In genomic region chr13:21134475-21134874, GRCh38 we compare ENCODE assay signal across 30 cellular contexts.
"Had no signal": no experiment of that assay in that cellular context is flagged by ENCODE, and none has a peak within 500 bp of the region (broad histone marks: within the 10 kb centered on the region; RNA-seq: fewer than 3 reads in every experiment).

No MANE protein-coding gene starts in this region.

- H3K9ac ChIP-seq: KMS-11 had no signal

- H3K4me2 ChIP-seq: KMS-11 had no signal

- H3K4me3 Mint-ChIP-seq: activated CD4-positive, alpha-beta memory T cell treated with anti-CD3 and anti-CD28 coated beads, Interleukin-2, amount 10 ng/mL, durations not matched to agents 7 days and 5 days; activated CD4-positive, alpha-beta T cell treated with anti-CD3 and anti-CD28 coated beads for 36 hours; activated naive CD4-positive, alpha-beta T cell treated with anti-CD3 and anti-CD28 coated beads for 36 hours; activated naive CD8-positive, alpha-beta T cell; activated T-helper 17 cell treated with anti-CD3 and anti-CD28 coated beads, Interleukin-2, amount 50 U/mL, for 72 hours; T-cell had no signal

- H3K9me3 Mint-ChIP-seq: activated CD4-positive, alpha-beta memory T cell treated with anti-CD3 and anti-CD28 coated beads, Interleukin-2, amount 10 ng/mL, durations not matched to agents 7 days and 5 days; activated naive CD4-positive, alpha-beta T cell treated with anti-CD3 and anti-CD28 coated beads for 36 hours; activated T-helper 17 cell treated with anti-CD3 and anti-CD28 coated beads, Interleukin-2, amount 50 U/mL, for 72 hours; T-cell had no signal

- H3K4me3 ChIP-seq: cardiac muscle cell, MG63 had no signal

- H3K27ac ChIP-seq: brain microvascular endothelial cell, cardiac muscle cell, KMS-11 had no signal

- H3K36me3 Mint-ChIP-seq: T-cell had no signal

- FAIRE-seq: TTC549 had no signal

- DNase-seq: activated CD4-positive, alpha-beta memory T cell treated with anti-CD3 and anti-CD28 coated beads, Interleukin-2, amount 10 ng/mL, durations not matched to agents 7 days and 5 days; activated CD4-positive, alpha-beta T cell treated with anti-CD3 and anti-CD28 coated beads for 36 hours; activated CD4-positive, alpha-beta T cell treated with anti-CD3 and anti-CD28 coated beads, Interleukin-2, amount 50 U/mL, for 1 hour; activated CD4-positive, CD25-positive, alpha-beta regulatory T cell; activated gamma-delta T cell; activated naive CD4-positive, alpha-beta T cell treated with anti-CD3 and anti-CD28 coated beads for 36 hours; activated T-cell treated with anti-CD3 and anti-CD28 coated beads for 4 hours; activated T-cell treated with anti-CD3 and anti-CD28 coated beads, Interleukin-2, amount 50 U/mL, for 48 hours; amygdala; brain microvascular endothelial cell; cerebellar nuclear complex; MG63; NCI-H1092 treated with DMSO at 0.1 percent for 48 hours; NCI-H1417 treated with DMSO at 0.1 percent for 48 hours; NCI-H2029; NCI-H2107; NCI-H2171 treated with DMSO at 0.1 percent for 48 hours; NCI-H510A; NCI-H526 treated with DMSO at 0.1 percent for 48 hours; NCI-H82; NK-92 treated with Interleukin-12 subunit alpha and Interleukin-12 subunit beta, amount 100 ng/mL, for 24 hours; SHP77 treated with DMSO at 0.1 percent for 48 hours; T-cell; T-helper 2 cell; T1000 had no signal

- H3K27ac Mint-ChIP-seq: activated CD4-positive, alpha-beta memory T cell treated with anti-CD3 and anti-CD28 coated beads, Interleukin-2, amount 10 ng/mL, durations not matched to agents 7 days and 5 days; activated CD4-positive, alpha-beta T cell treated with anti-CD3 and anti-CD28 coated beads for 36 hours; activated naive CD4-positive, alpha-beta T cell treated with anti-CD3 and anti-CD28 coated beads for 36 hours; activated naive CD8-positive, alpha-beta T cell; activated T-helper 17 cell treated with anti-CD3 and anti-CD28 coated beads, Interleukin-2, amount 50 U/mL, for 72 hours; T-cell had no signal

- H3K27me3 ChIP-seq: brain microvascular endothelial cell, cardiac muscle cell, MG63 had no signal

- H3K36me3 ChIP-seq: brain microvascular endothelial cell, cardiac muscle cell, MG63 had no signal

- ATAC-seq: activated CD4-positive, alpha-beta T cell treated with anti-CD3 and anti-CD28 coated beads for 36 hours; activated T-helper 17 cell treated with anti-CD3 and anti-CD28 coated beads, Interleukin-2, amount 50 U/mL, for 72 hours; T-cell had no signal
